ENCODE assay signal across 18 cellular contexts in the genomic region with DNA sequence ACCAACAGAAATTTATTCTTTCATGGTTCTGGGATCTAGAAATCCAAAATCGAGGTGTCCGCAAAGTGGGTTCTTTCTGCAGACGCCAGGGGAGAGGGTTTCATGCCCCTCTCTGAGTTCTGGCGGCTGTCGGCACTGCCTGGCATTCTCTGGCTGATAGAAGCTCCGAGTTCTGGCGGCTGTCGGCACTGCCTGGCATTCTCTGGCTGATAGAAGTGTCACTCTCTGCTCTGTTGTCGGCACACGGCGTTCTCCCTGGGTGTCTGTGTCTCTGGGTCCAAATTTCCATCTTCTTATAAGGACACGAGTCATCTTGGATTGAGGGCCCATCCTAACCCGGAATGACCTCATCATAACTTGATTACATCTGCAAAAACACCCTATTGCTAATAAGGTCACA. TPM values are rescaled to one million over a fixed set of nuclear protein-coding genes. Genes with fewer than 3 reads are reported as not detected.
DNase-seq lines count a peak whose midpoint lies in the region; ATAC-seq and TF ChIP-seq lines count a peak whose summit lies in the region.
"Had no signal": no experiment of that assay in that cellular context is flagged by ENCODE, and none has a peak within 500 bp of the region (broad histone marks: within the 10 kb centered on the region; RNA-seq: fewer than 3 reads in every experiment).

No MANE protein-coding gene starts in this region.

- H3K4me1 ChIP-seq in right atrium auricular region (peaks cover 0 to 14% of the 10 kb centered on the region in 2 donors), psoas muscle (peaks cover 4% of the 10 kb centered on the region), Karpas-422 (ENCODE audit: low read length) (peaks cover 12% of the 10 kb centered on the region)

- H3K9me3 ChIP-seq in right atrium auricular region (no peaks in the 10 kb centered on the region), T-helper 17 cell (ENCODE audit: control insufficient read depth, low read length, poor library complexity, severe bottlenecking) (no peaks in the 10 kb centered on the region), psoas muscle (no peaks in the 10 kb centered on the region), Karpas-422 (ENCODE audit: low read length) (no peaks in the 10 kb centered on the region)

- H3K36me3 ChIP-seq in right atrium auricular region (no peaks in the 10 kb centered on the region), psoas muscle (ENCODE audit: insufficient read depth in 1 of 2, low read depth in 1 of 2) (no peaks in the 10 kb centered on the region), Karpas-422 (ENCODE audit: insufficient read depth, low read length) (no peaks in the 10 kb centered on the region)

- peaks cover 70% of the 10 kb centered on the region for H3K27me3 Mint-ChIP-seq in T-helper 17 cell

- no peaks in the 10 kb centered on the region for H3K79me2 ChIP-seq in Karpas-422 (ENCODE audit: low read length)

- intact Hi-C loops in Right ventricle myocardium superior (cut with DNase I) (no loop called here), left cardiac atrium (cut with DNase I) (no loop called here), psoas muscle (cut with DNase I) (no loop called here)

- peaks cover 5% of the 10 kb centered on the region; the same call in 1 of the 2 replicates for H4K20me1 ChIP-seq in Karpas-422 (ENCODE audit: insufficient read depth, low read depth, low read length)

- no peak overlapping the region for H3K9ac ChIP-seq in Karpas-422 (ENCODE audit: low read length)

- H3K4me3 ChIP-seq in right atrium auricular region (no peak overlapping the region), psoas muscle (peak overlapping the region; percentile 0), Karpas-422 (ENCODE audit: low read length) (no peak overlapping the region)

- H3K4me3 Mint-ChIP-seq in T-helper 17 cell: no peak overlapping the region

- WGBS in psoas muscle, 3 donors: 26 to 63% (median 32%) methylated on average over 13 of the region's 13 CpGs

- DNase-seq in Right ventricle myocardium superior: peak; percentile 60
- no peak for DNase-seq in right atrium auricular region (ENCODE audit: low spot score)
- no peak for DNase-seq in T-helper 17 cell
- no peak for DNase-seq in left cardiac atrium
- no peak for DNase-seq in psoas muscle
- no peak for DNase-seq in activated gamma-delta T cell (lab: John Stamatoyannopoulos, UW)
- no peak for DNase-seq in ureter (ENCODE audit: low spot score)
- no peak for DNase-seq in Karpas-422
- DNase-seq: KG1, NCI-H1105, NCI-H146, NCI-H2029, NCI-H2171 treated with DMSO at 0.1 percent for 48 hours, NCI-H524 treated with DMSO at 0.1 percent for 48 hours, NCI-H82, OCI-M1 had no signal

- H3K4me1 Mint-ChIP-seq in T-helper 17 cell: no peaks in the 10 kb centered on the region

- no peak overlapping the region for H3K4me2 ChIP-seq in Karpas-422 (ENCODE audit: low read depth, low read length, poor library complexity, severe bottlenecking)

- H3K27ac ChIP-seq in right atrium auricular region: peak overlapping the region in 1 of 2 donors; percentile 20
- no peak overlapping the region for H3K27ac ChIP-seq in psoas muscle
- H3K27ac ChIP-seq in Karpas-422 (ENCODE audit: low read length): no peak overlapping the region
- H3K27ac ChIP-seq: HL-60 had no signal

- H3K36me3 Mint-ChIP-seq in T-helper 17 cell (ENCODE audit: low read depth): no peaks in the 10 kb centered on the region

- no peaks in the 10 kb centered on the region for H3K9me2 ChIP-seq in Karpas-422 (replicated peaks; ENCODE audit: insufficient read depth, low read length)

- ATAC-seq in Right ventricle myocardium superior (ENCODE audit: poor library complexity) (peak; percentile 85), T-helper 17 cell (no peak), left cardiac atrium (peak; percentile 35 to 41), psoas muscle (peak in 2 of 4 donors; percentile 68 to 71)

- TF ChIP-seq CTCF in right atrium auricular region (IDR thresholded peaks at IDR 0.05) (no peak), psoas muscle (IDR thresholded peaks at IDR 0.05) (no peak)

- H3K27me3 ChIP-seq in right atrium auricular region (no peaks in the 10 kb centered on the region), psoas muscle (ENCODE audit: insufficient read depth in 3 of 3, low read length in 2 of 3) (peaks cover 0 to 3% (median 2%) of the 10 kb centered on the region in 3 donors), Karpas-422 (ENCODE audit: low read length) (no peaks in the 10 kb centered on the region)

- peak overlapping the region; percentile 19 for H3K27ac Mint-ChIP-seq in T-helper 17 cell

- H2AFZ ChIP-seq in Karpas-422 (ENCODE audit: low read length): no peak overlapping the region

RNA-seq across cellular contexts. Expression of a gene that starts 7.6 kb away (rescaled TPM):
- total RNA-seq in Right ventricle myocardium superior: not detected
- total RNA-seq in right atrium auricular region: under 1 TPM in 1 of 2 donors, not detected in 1; 0.35 TPM
- total RNA-seq in T-helper 17 cell: 10 to 100 TPM in 1 of 2 donors, 1 to 10 TPM in 1; 1.1 to 29.3 TPM
- total RNA-seq in left cardiac atrium: under 1 TPM in 1 of 2 donors, not detected in 1; 0.12 TPM
- not detected for total RNA-seq in psoas muscle
- under 1 TPM; 0.07 to 0.14 (median 0.12) TPM for polyA plus RNA-seq in psoas muscle
- total RNA-seq in ureter: not detected
- 6.0 and 6.5 TPM in 2 replicates for total RNA-seq in Karpas-422 (2014; rRNA removed; shearing (Covaris generic); ENCODE audit: low replicate concordance)
- total RNA-seq: HT-29 had no signal

RNA-seq across cellular contexts. Expression of a gene that starts 41.7 kb away (rescaled TPM):
- total RNA-seq in Right ventricle myocardium superior: 45.9 TPM
- 10 to 100 TPM; 27.6 to 36.4 TPM for total RNA-seq in right atrium auricular region
- 10 to 100 TPM; 51.2 to 58.3 TPM for total RNA-seq in T-helper 17 cell
- 10 to 100 TPM; 25.3 to 30.5 TPM for total RNA-seq in left cardiac atrium
- 10 to 100 TPM; 20.8 to 38.4 (median 30.0) TPM for total RNA-seq in psoas muscle
- polyA plus RNA-seq in psoas muscle: 10 to 100 TPM; 13.1 to 33.7 (median 13.3) TPM
- total RNA-seq in ureter: 72.8 TPM
- total RNA-seq in Karpas-422 (2014; rRNA removed; shearing (Covaris generic); ENCODE audit: low replicate concordance): 33.4 and 59.2 TPM in 2 replicates

RNA-seq across cellular contexts. Expression of a gene that starts 44.7 kb away (rescaled TPM):
- total RNA-seq in Right ventricle myocardium superior: 49.0 TPM
- 10 to 100 TPM; 30.5 to 31.1 TPM for total RNA-seq in right atrium auricular region
- 10 to 100 TPM; 38.9 to 46.6 TPM for total RNA-seq in T-helper 17 cell
- 10 to 100 TPM; 30.9 to 35.2 TPM for total RNA-seq in left cardiac atrium
- total RNA-seq in psoas muscle: 10 to 100 TPM; 34.6 to 45.8 (median 42.2) TPM
- 10 to 100 TPM; 42.7 to 70.8 (median 50.4) TPM for polyA plus RNA-seq in psoas muscle
- total RNA-seq in ureter: 60.7 TPM
- 26.8 and 54.8 TPM in 2 replicates for total RNA-seq in Karpas-422 (2014; rRNA removed; shearing (Covaris generic); ENCODE audit: low replicate concordance)
